1 cellular context compared by ENCODE assay signal in genomic region chr4:151700566-151701316, GRCh38.
TF ChIP-seq lines count a peak whose summit lies in the region.

No MANE protein-coding gene starts in this region.

TF ChIP-seq in H1, 55 proteins besides CTCF, POLR2A, EP300 and RAD21:
- TF ChIP-seq SUZ12 (IDR thresholded peaks at IDR 0.05; ENCODE audit: low read length) (no peak), SP1 (IDR thresholded peaks at IDR 0.05; ENCODE audit: low read depth, low read length) (no peak), JUN (IDR thresholded peaks at IDR 0.05; ENCODE audit: low read depth, low read length) (no peak), ATF2 (IDR thresholded peaks at IDR 0.05; ENCODE audit: low read length) (no peak), ATF3 (IDR thresholded peaks at IDR 0.05; ENCODE audit: insufficient read depth, low read depth, low read length) (no peak), SIRT6 (IDR thresholded peaks at IDR 0.05; ENCODE audit: low read length) (no peak), ASH2L (IDR thresholded peaks at IDR 0.05; ENCODE audit: low read length) (no peak), CHD7 (IDR thresholded peaks at IDR 0.05; ENCODE audit: insufficient replicate concordance, low read length) (no peak), SIN3A (conservative IDR thresholded peaks at IDR 0.05 in 1 of 2, IDR thresholded peaks at IDR 0.05 in 1 of 2; ENCODE audit: low read depth in 1 of 2, low read length in 2 of 2) (no peak), RNF2 (IDR thresholded peaks at IDR 0.05; ENCODE audit: borderline replicate concordance, low read depth, low read length, missing control alignments, poor library complexity, severe bottlenecking) (no peak), TAF1 (IDR thresholded peaks at IDR 0.05; ENCODE audit: low read depth, low read length) (no peak), CEBPB (IDR thresholded peaks at IDR 0.05; ENCODE audit: low read depth, low read length) (no peak), TEAD4 (IDR thresholded peaks at IDR 0.05; ENCODE audit: low read depth, low read length) (no peak), MAFK (IDR thresholded peaks at IDR 0.05; ENCODE audit: low read depth, low read length) (no peak), MAX (IDR thresholded peaks at IDR 0.05) (no peak), CREB1 (IDR thresholded peaks at IDR 0.05) (no peak), KDM5A (IDR thresholded peaks at IDR 0.05; ENCODE audit: low read length) (no peak)
- TF ChIP-seq, protein P1, sequence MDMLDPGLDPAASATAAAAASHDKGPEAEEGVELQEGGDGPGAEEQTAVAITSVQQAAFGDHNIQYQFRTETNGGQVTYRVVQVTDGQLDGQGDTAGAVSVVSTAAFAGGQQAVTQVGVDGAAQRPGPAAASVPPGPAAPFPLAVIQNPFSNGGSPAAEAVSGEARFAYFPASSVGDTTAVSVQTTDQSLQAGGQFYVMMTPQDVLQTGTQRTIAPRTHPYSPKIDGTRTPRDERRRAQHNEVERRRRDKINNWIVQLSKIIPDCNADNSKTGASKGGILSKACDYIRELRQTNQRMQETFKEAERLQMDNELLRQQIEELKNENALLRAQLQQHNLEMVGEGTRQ (IDR thresholded peaks at IDR 0.05; ENCODE audit: low read length), result no peak
